ENCODE assay signal across 1 cellular context in the genomic region with DNA sequence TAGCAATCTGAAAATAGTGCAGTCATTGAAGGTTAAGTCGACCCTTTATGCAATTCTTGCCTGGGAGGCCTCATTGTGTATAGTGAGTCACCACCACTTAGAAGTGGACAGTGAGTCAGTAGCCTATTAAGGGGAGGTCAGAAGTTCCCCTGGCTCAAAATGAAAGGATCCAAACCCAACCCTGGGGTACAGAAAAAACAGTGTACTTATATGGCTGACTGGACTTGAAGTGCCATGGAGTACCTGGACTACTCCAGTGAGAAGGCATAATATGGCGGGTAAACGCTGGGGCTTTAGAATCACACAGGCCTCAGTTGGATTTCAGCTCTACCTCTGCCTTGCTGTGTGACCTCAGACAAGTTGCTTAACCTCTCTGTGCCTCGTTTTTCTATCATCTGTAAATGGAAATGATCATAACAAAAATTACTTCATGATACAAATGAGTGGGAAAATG.
TF ChIP-seq lines count a peak whose summit lies in the region.

No MANE protein-coding gene starts in this region.

TF ChIP-seq in H1, 55 proteins besides CTCF, POLR2A, EP300 and RAD21 (continued from another document):
- TF ChIP-seq, protein P1, sequence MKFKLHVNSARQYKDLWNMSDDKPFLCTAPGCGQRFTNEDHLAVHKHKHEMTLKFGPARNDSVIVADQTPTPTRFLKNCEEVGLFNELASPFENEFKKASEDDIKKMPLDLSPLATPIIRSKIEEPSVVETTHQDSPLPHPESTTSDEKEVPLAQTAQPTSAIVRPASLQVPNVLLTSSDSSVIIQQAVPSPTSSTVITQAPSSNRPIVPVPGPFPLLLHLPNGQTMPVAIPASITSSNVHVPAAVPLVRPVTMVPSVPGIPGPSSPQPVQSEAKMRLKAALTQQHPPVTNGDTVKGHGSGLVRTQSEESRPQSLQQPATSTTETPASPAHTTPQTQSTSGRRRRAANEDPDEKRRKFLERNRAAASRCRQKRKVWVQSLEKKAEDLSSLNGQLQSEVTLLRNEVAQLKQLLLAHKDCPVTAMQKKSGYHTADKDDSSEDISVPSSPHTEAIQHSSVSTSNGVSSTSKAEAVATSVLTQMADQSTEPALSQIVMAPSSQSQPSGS (IDR thresholded peaks at IDR 0.05; ENCODE audit: low read length): no peak
- TF ChIP-seq HDAC2 (IDR thresholded peaks at IDR 0.05; ENCODE audit: borderline replicate concordance in 1 of 2, low read depth in 2 of 2, low read length in 2 of 2) (peak in 1 of 2 experiments; percentile 86; a peak in 1 of 4 replicates), TAF1 (IDR thresholded peaks at IDR 0.05; ENCODE audit: low read depth, low read length) (no peak), RNF2 (IDR thresholded peaks at IDR 0.05; ENCODE audit: borderline replicate concordance, low read depth, low read length, missing control alignments, poor library complexity, severe bottlenecking) (no peak)
